Comparison of ENCODE assay signal across 15 cellular contexts in genomic region chr3:18346097-18346496, GRCh38.
A peak's percentile ranks its signal among the peaks of the same experiment; 100 is the strongest.
DNase-seq lines count a peak whose midpoint lies in the region; ATAC-seq and TF ChIP-seq lines count a peak whose summit lies in the region.
"Had no signal": no experiment of that assay in that cellular context is flagged by ENCODE, and none has a peak within 500 bp of the region (broad histone marks: within the 10 kb centered on the region; RNA-seq: fewer than 3 reads in every experiment).

No MANE protein-coding gene starts in this region.

- TF ChIP-seq CTCF in WTC11 (IDR thresholded peaks at IDR 0.05), result no peak

- POLR2A ChIA-PET in WTC11 (lab: Charles Lee), result no interaction called here

- peaks cover 52% of the 10 kb centered on the region for H3K4me1 ChIP-seq in iPS-20b (ENCODE audit: insufficient read depth, low read length)
- no peaks in the 10 kb centered on the region for H3K4me1 ChIP-seq in right cardiac atrium (ENCODE audit: control insufficient read depth, insufficient read depth, low read length)
- H3K4me1 ChIP-seq: SJSA1 had no signal

- intact Hi-C loops in right cardiac atrium (cut with DNase I), result no loop called here

- no peaks in the 10 kb centered on the region for H3K27me3 Mint-ChIP-seq in activated naive CD4-positive, alpha-beta T cell treated with anti-CD3 and anti-CD28 coated beads, Interleukin-2, amount 50 U/mL, for 24 hours
- H3K27me3 Mint-ChIP-seq in WTC11 (ENCODE audit: low read depth), result no peaks in the 10 kb centered on the region

- H3K27ac Mint-ChIP-seq in activated naive CD4-positive, alpha-beta T cell treated with anti-CD3 and anti-CD28 coated beads, Interleukin-2, amount 50 U/mL, for 24 hours, result peak overlapping the region; percentile 35
- H3K27ac Mint-ChIP-seq in WTC11, result peak overlapping the region; percentile 94
- H3K27ac Mint-ChIP-seq: CD8-positive, alpha-beta T cell had no signal

- H3K9me3 Mint-ChIP-seq in activated naive CD4-positive, alpha-beta T cell treated with anti-CD3 and anti-CD28 coated beads, Interleukin-2, amount 50 U/mL, for 24 hours, result no peaks in the 10 kb centered on the region
- H3K9me3 Mint-ChIP-seq in WTC11, result no peaks in the 10 kb centered on the region
- H3K9me3 Mint-ChIP-seq: CD8-positive, alpha-beta T cell had no signal

- H3K9me3 ChIP-seq in iPS-20b (ENCODE audit: insufficient read depth, low read depth, low read length) (no peaks in the 10 kb centered on the region), right cardiac atrium (ENCODE audit: control insufficient read depth, low read length) (no peaks in the 10 kb centered on the region)
- H3K9me3 ChIP-seq: SJSA1 had no signal

- peaks cover 38% of the 10 kb centered on the region for H3K4me1 Mint-ChIP-seq in activated naive CD4-positive, alpha-beta T cell treated with anti-CD3 and anti-CD28 coated beads, Interleukin-2, amount 50 U/mL, for 24 hours
- H3K4me1 Mint-ChIP-seq in WTC11, result peaks cover 92% of the 10 kb centered on the region

- H3K36me3 Mint-ChIP-seq in activated naive CD4-positive, alpha-beta T cell treated with anti-CD3 and anti-CD28 coated beads, Interleukin-2, amount 50 U/mL, for 24 hours, result peaks cover 8% of the 10 kb centered on the region
- peaks cover 9% of the 10 kb centered on the region for H3K36me3 Mint-ChIP-seq in WTC11

- no peak overlapping the region for H3K4me3 ChIP-seq in iPS-20b (ENCODE audit: low read length)
- no peak overlapping the region for H3K4me3 ChIP-seq in right cardiac atrium (ENCODE audit: low read length)
- H3K4me3 ChIP-seq: SJSA1 had no signal

- H3K36me3 ChIP-seq in iPS-20b (ENCODE audit: insufficient read depth, low read depth, low read length), result peaks cover 8% of the 10 kb centered on the region
- H3K36me3 ChIP-seq: SJSA1 had no signal

- 0 out of 2 replicates have a peak overlapping the region, but pooled peaks have one; percentile 10 for H3K9ac ChIP-seq in iPS-20b (ENCODE audit: low read depth, low read length)

- no peak overlapping the region for H3K4me3 Mint-ChIP-seq in activated naive CD4-positive, alpha-beta T cell treated with anti-CD3 and anti-CD28 coated beads, Interleukin-2, amount 50 U/mL, for 24 hours
- H3K4me3 Mint-ChIP-seq in WTC11, result no peak overlapping the region; the same call in 1 of the 2 replicates
- H3K4me3 Mint-ChIP-seq: CD8-positive, alpha-beta T cell had no signal

- CTCF ChIA-PET in WTC11 (lab: Charles Lee), result no interaction called here

- DNase-seq in activated naive CD4-positive, alpha-beta T cell treated with Interleukin-2 at 50 U/mL for 16 hours, result no peak
- DNase-seq in WTC11 (ENCODE audit: low spot score), result no peak
- no peak for DNase-seq in DMS 273 treated with DMSO at 0.1 percent for 48 hours (lab: John Stamatoyannopoulos, UW)
- DNase-seq in NCI-H69 (lab: John Stamatoyannopoulos, UW), result no peak
- DNase-seq in right cardiac atrium, result no peak
- DNase-seq: CD8-positive, alpha-beta T cell; DMS79; KG1; NCI-H1105; NCI-H1694; NCI-H524 had no signal

- 95% methylated on average over 4 of the region's 4 CpGs for WGBS in right cardiac atrium

- H3K27me3 ChIP-seq in iPS-20b (ENCODE audit: insufficient read depth, low read length) (no peaks in the 10 kb centered on the region), right cardiac atrium (ENCODE audit: control insufficient read depth, insufficient read depth) (no peaks in the 10 kb centered on the region)
- H3K27me3 ChIP-seq: SJSA1 had no signal

- H3K27ac ChIP-seq in iPS-20b (ENCODE audit: low read length) (peak overlapping the region; percentile 34), right cardiac atrium (ENCODE audit: low read length) (no peak overlapping the region)
- H3K27ac ChIP-seq: SJSA1 had no signal

- ATAC-seq in WTC11, result no peak
- no peak for ATAC-seq in right cardiac atrium
- ATAC-seq: CD8-positive, alpha-beta T cell; HepG2 had no signal

TF ChIP-seq in WTC11, 78 proteins besides CTCF, POLR2A, EP300 and RAD21 (continues in another document):
- TF ChIP-seq PRRX2 (CRISPR knock-in tag; IDR thresholded peaks at IDR 0.05) (no peak), RELA (CRISPR knock-in tag; IDR thresholded peaks at IDR 0.05; ENCODE audit: borderline replicate concordance) (no peak), RORB (CRISPR knock-in tag; IDR thresholded peaks at IDR 0.05) (no peak), MAX (CRISPR knock-in tag; IDR thresholded peaks at IDR 0.05) (no peak), ETV6 (CRISPR knock-in tag; IDR thresholded peaks at IDR 0.05) (no peak), ZNF423 (CRISPR knock-in tag; IDR thresholded peaks at IDR 0.05) (no peak), NR3C1 (CRISPR knock-in tag; conservative IDR thresholded peaks at IDR 0.05; ENCODE audit: low read depth) (no peak), E2F1 (CRISPR knock-in tag; IDR thresholded peaks at IDR 0.05) (no peak), ARID4B (CRISPR knock-in tag; IDR thresholded peaks at IDR 0.05; ENCODE audit: borderline replicate concordance) (no peak)
- TF ChIP-seq, protein P1, sequence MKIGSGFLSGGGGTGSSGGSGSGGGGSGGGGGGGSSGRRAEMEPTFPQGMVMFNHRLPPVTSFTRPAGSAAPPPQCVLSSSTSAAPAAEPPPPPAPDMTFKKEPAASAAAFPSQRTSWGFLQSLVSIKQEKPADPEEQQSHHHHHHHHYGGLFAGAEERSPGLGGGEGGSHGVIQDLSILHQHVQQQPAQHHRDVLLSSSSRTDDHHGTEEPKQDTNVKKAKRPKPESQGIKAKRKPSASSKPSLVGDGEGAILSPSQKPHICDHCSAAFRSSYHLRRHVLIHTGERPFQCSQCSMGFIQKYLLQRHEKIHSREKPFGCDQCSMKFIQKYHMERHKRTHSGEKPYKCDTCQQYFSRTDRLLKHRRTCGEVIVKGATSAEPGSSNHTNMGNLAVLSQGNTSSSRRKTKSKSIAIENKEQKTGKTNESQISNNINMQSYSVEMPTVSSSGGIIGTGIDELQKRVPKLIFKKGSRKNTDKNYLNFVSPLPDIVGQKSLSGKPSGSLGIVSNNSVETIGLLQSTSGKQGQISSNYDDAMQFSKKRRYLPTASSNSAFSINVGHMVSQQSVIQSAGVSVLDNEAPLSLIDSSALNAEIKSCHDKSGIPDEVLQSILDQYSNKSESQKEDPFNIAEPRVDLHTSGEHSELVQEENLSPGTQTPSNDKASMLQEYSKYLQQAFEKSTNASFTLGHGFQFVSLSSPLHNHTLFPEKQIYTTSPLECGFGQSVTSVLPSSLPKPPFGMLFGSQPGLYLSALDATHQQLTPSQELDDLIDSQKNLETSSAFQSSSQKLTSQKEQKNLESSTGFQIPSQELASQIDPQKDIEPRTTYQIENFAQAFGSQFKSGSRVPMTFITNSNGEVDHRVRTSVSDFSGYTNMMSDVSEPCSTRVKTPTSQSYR (CRISPR knock-in tag; IDR thresholded peaks at IDR 0.05), result no peak
